ENCODE assay signal across 9 cellular contexts in the genomic region with DNA sequence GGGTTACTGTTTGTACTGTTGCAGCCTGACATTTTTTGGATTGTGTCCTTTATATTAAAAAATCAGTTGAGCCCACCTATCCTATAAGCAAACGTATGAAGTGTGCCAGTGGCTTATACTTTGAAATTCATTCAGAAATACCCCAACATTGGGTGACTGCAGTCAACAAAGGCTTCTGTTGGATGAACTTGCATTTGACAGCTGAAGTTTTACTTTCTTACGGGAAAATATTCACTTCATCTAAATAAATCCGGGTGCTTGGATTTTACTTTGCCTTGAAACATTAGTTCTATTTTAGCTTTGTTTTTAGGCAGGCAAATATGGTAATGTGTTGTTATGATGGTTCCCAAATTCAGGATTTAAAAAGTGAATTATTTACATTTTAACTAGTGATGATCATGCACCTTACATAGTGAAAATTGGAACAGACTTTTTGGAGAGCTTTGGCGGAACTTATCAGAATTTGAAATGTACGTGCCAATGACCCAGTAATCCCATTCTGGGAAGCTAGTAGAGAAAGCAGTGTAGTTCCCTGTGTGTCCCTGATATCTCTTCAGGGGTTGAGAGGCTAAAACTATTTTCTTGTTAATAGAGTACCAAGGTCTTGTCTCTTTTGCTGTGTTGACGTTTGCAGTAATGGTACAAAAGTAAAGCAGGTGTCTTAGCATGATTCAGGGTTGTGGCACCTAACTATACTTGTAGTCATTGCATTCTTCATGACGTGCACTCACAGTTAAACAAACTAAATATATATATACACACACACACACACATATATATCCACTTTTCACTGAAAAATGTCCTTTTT. TPM values are rescaled to one million over a fixed set of nuclear protein-coding genes. Genes with fewer than 3 reads are reported as not detected.
DNase-seq lines count a peak whose midpoint lies in the region; ATAC-seq, FAIRE-seq and TF ChIP-seq lines count a peak whose summit lies in the region.
"Had no signal": no experiment of that assay in that cellular context is flagged by ENCODE, and none has a peak within 500 bp of the region (broad histone marks: within the 10 kb centered on the region; RNA-seq: fewer than 3 reads in every experiment).

No MANE protein-coding gene starts in this region.

- H4K20me1 ChIP-seq in keratinocyte (ENCODE audit: control insufficient read depth, extremely low read depth, insufficient read depth, low read length): no peaks in the 10 kb centered on the region

- H3K36me3 Mint-ChIP-seq in activated CD8-positive, alpha-beta memory T cell treated with anti-CD3 and anti-CD28 coated beads, Interleukin-2, amount 10 ng/mL, durations not matched to agents 7 days and 5 days: no peaks in the 10 kb centered on the region
- H3K36me3 Mint-ChIP-seq in activated naive CD8-positive, alpha-beta T cell treated with anti-CD3 and anti-CD28 coated beads for 36 hours: no peaks in the 10 kb centered on the region

- dilution Hi-C loops in keratinocyte (cut with MboI; ENCODE audit: extremely low pct_ligation_motif_present, low sequenced_read_pairs): no loop called here

- H3K4me1 ChIP-seq in keratinocyte (ENCODE audit: control insufficient read depth, extremely low read depth, insufficient read depth, low read length) (peaks cover 15% of the 10 kb centered on the region), thoracic aorta (ENCODE audit: control insufficient read depth in 1 of 2, low read depth in 2 of 2) (peaks cover 16 to 36% of the 10 kb centered on the region in 2 donors)

- CTCF ChIA-PET in activated CD8-positive, alpha-beta memory T cell treated with anti-CD3 and anti-CD28 coated beads, Interleukin-2, amount 10 ng/mL, durations not matched to agents 7 days and 5 days (lab: Charles Lee): interaction anchor here (0.5 to 2.6 kb wide), 4 partner anchors 12 to 153 kb away, joined by 3 to 10 read pairs (median 6); no protein-coding TSS in a partner anchor

- H3K9ac ChIP-seq in keratinocyte (ENCODE audit: control insufficient read depth, extremely low read depth, insufficient read depth, low read length): peak overlapping the region; percentile 43

- H3K4me1 Mint-ChIP-seq in activated CD8-positive, alpha-beta memory T cell treated with anti-CD3 and anti-CD28 coated beads, Interleukin-2, amount 10 ng/mL, durations not matched to agents 7 days and 5 days: peaks cover 34% of the 10 kb centered on the region
- peaks cover 30% of the 10 kb centered on the region for H3K4me1 Mint-ChIP-seq in activated naive CD8-positive, alpha-beta T cell treated with anti-CD3 and anti-CD28 coated beads for 36 hours

- H3K27me3 ChIP-seq in keratinocyte (ENCODE audit: control insufficient read depth, extremely low read depth, insufficient read depth, low read length): no peaks in the 10 kb centered on the region
- no peaks in the 10 kb centered on the region for H3K27me3 ChIP-seq in thoracic aorta (replicated peaks; ENCODE audit: insufficient read depth)

- H3K27me3 Mint-ChIP-seq in activated CD8-positive, alpha-beta memory T cell treated with anti-CD3 and anti-CD28 coated beads, Interleukin-2, amount 10 ng/mL, durations not matched to agents 7 days and 5 days: no peaks in the 10 kb centered on the region
- H3K27me3 Mint-ChIP-seq in activated naive CD8-positive, alpha-beta T cell treated with anti-CD3 and anti-CD28 coated beads for 36 hours: no peaks in the 10 kb centered on the region

- no peak overlapping the region for H2AFZ ChIP-seq in keratinocyte (ENCODE audit: control insufficient read depth, low read length)

- H3K27ac Mint-ChIP-seq in activated CD8-positive, alpha-beta memory T cell treated with anti-CD3 and anti-CD28 coated beads, Interleukin-2, amount 10 ng/mL, durations not matched to agents 7 days and 5 days: no peak overlapping the region
- H3K27ac Mint-ChIP-seq in activated naive CD8-positive, alpha-beta T cell treated with anti-CD3 and anti-CD28 coated beads for 36 hours: no peak overlapping the region

- FAIRE-seq in keratinocyte (lab: Jason Lieb, UNC): no peak

- peak overlapping the region; percentile 19 for H3K4me3 Mint-ChIP-seq in activated CD8-positive, alpha-beta memory T cell treated with anti-CD3 and anti-CD28 coated beads, Interleukin-2, amount 10 ng/mL, durations not matched to agents 7 days and 5 days
- peak overlapping the region; percentile 93 for H3K4me3 Mint-ChIP-seq in activated naive CD8-positive, alpha-beta T cell treated with anti-CD3 and anti-CD28 coated beads for 36 hours

- no peak for DNase-seq in activated CD8-positive, alpha-beta memory T cell treated with anti-CD3 and anti-CD28 coated beads, Interleukin-2, amount 10 ng/mL, durations not matched to agents 7 days and 5 days
- DNase-seq in activated CD8-positive, alpha-beta memory T cell treated with anti-CD3 and anti-CD28 coated beads, Interleukin-2, amount 50 U/mL, for 48 hours: no peak
- DNase-seq in activated naive CD8-positive, alpha-beta T cell treated with anti-CD3 and anti-CD28 coated beads for 36 hours: no peak
- no peak for DNase-seq in keratinocyte (ENCODE audit: low read depth, low spot score)
- no peak for DNase-seq in thoracic aorta (ENCODE audit: low spot score)
- no peak for DNase-seq in NCI-H2171 (lab: John Stamatoyannopoulos, UW)
- no peak for DNase-seq in effector CD4-positive, alpha-beta T cell
- no peak for DNase-seq in DMS153 treated with DMSO at 0.1 percent for 48 hours (lab: John Stamatoyannopoulos, UW; ENCODE audit: unreplicated experiment)

- H3K9me3 ChIP-seq in keratinocyte (ENCODE audit: control insufficient read depth, low read depth, low read length) (no peaks in the 10 kb centered on the region), thoracic aorta (no peaks in the 10 kb centered on the region)

- no peaks in the 10 kb centered on the region for H3K9me3 Mint-ChIP-seq in activated CD8-positive, alpha-beta memory T cell treated with anti-CD3 and anti-CD28 coated beads, Interleukin-2, amount 10 ng/mL, durations not matched to agents 7 days and 5 days (ENCODE audit: low read depth)
- no peaks in the 10 kb centered on the region for H3K9me3 Mint-ChIP-seq in activated naive CD8-positive, alpha-beta T cell treated with anti-CD3 and anti-CD28 coated beads for 36 hours

- H3K79me2 ChIP-seq in keratinocyte (ENCODE audit: control insufficient read depth, insufficient read depth, low read length): peaks cover 57% of the 10 kb centered on the region

- H3K9me1 ChIP-seq in keratinocyte (ENCODE audit: control insufficient read depth, extremely low read depth, insufficient read depth, low read length): no peaks in the 10 kb centered on the region

- H3K27ac ChIP-seq in keratinocyte (ENCODE audit: control insufficient read depth, insufficient read depth, low read length): no peak overlapping the region
- H3K27ac ChIP-seq in thoracic aorta: peak overlapping the region in 1 of 2 donors; percentile 95
- H3K27ac ChIP-seq: C4-2B had no signal

- ATAC-seq in activated CD8-positive, alpha-beta memory T cell treated with anti-CD3 and anti-CD28 coated beads, Interleukin-2, amount 10 ng/mL, durations not matched to agents 7 days and 5 days: no peak
- ATAC-seq in thoracic aorta (ENCODE audit: insufficient number of reproducible peaks, low FRiP score, low read depth): no peak

- H3K36me3 ChIP-seq in keratinocyte (ENCODE audit: control insufficient read depth in 2 of 2, extremely low read depth in 1 of 2, insufficient read depth in 2 of 2, low read length in 2 of 2) (no peaks in the 10 kb centered on the region), thoracic aorta (no peaks in the 10 kb centered on the region)

- no peak for TF ChIP-seq CTCF in keratinocyte (optimal IDR thresholded peaks at IDR 0.05 in 1 of 3, IDR thresholded peaks at IDR 0.05 in 1 of 3, conservative IDR thresholded peaks at IDR 0.05 in 1 of 3; ENCODE audit: extremely low read depth in 1 of 3, insufficient read depth in 2 of 3, low read length in 3 of 3)
- no peak for TF ChIP-seq CTCF in thoracic aorta (IDR thresholded peaks at IDR 0.05)

- H3K4me3 ChIP-seq in keratinocyte (ENCODE audit: control insufficient read depth in 2 of 3, extremely low read depth in 1 of 3, insufficient read depth in 2 of 3, low read depth in 1 of 3, low read length in 3 of 3) (peak overlapping the region; percentile 82 to 98 (median 87)), thoracic aorta (peak overlapping the region; percentile 98)

- H3K4me2 ChIP-seq in keratinocyte (ENCODE audit: control insufficient read depth, extremely low read depth, insufficient read depth, low read depth, low read length): peak overlapping the region; percentile 90

RNA-seq across cellular contexts. Expression of a gene that starts 21.9 kb away (rescaled TPM):
- total RNA-seq in activated CD8-positive, alpha-beta memory T cell treated with anti-CD3 and anti-CD28 coated beads, Interleukin-2, amount 10 ng/mL, durations not matched to agents 7 days and 5 days: 10 to 100 TPM; 69.9 to 81.3 TPM
- 100 to 1,000 TPM in 1 of 2 experiments, 10 to 100 TPM in 1; 96.4 to 101 TPM for total RNA-seq in activated naive CD8-positive, alpha-beta T cell treated with anti-CD3 and anti-CD28 coated beads for 36 hours
- polyA plus RNA-seq in keratinocyte: 22.1 to 37.5 TPM (median 35.9 TPM) in 3 replicates
- 13.0 TPM for polyA plus RNA-seq in keratinocyte (2011; ENCODE audit: low read depth)
- 17.8 and 19.9 TPM in 2 replicates for polyA plus RNA-seq in keratinocyte (2011; cell fraction: cytosol; rRNA removed)
- polyA plus RNA-seq in keratinocyte (2011; cell fraction: nucleus; rRNA removed): 30.3 and 40.1 TPM in 2 replicates
- polyA plus RNA-seq in keratinocyte (2012; ENCODE audit: low replicate concordance): 12.1 and 26.2 TPM in 2 replicates
- polyA minus RNA-seq in keratinocyte: 12.2 to 47.6 TPM (median 19.7 TPM) in 3 replicates
- polyA minus RNA-seq in keratinocyte (2011; cell fraction: cytosol; rRNA and poly(A)+ RNA removed): 48.7 TPM
- 8.0 and 18.8 TPM in 2 replicates for polyA minus RNA-seq in keratinocyte (2011; cell fraction: nucleus; rRNA and poly(A)+ RNA removed)
- total RNA-seq in thoracic aorta: 10 to 100 TPM; 12.3 to 33.3 TPM

RNA-seq across cellular contexts. Expression of a gene that starts 51.1 kb away (rescaled TPM):
- total RNA-seq in activated CD8-positive, alpha-beta memory T cell treated with anti-CD3 and anti-CD28 coated beads, Interleukin-2, amount 10 ng/mL, durations not matched to agents 7 days and 5 days: under 1 TPM; 0.14 to 0.15 TPM
- total RNA-seq in activated naive CD8-positive, alpha-beta T cell treated with anti-CD3 and anti-CD28 coated beads for 36 hours: not detected
- not detected in 3 replicates for polyA plus RNA-seq in keratinocyte
- not detected for polyA plus RNA-seq in keratinocyte (2011; ENCODE audit: low read depth)
- 0.04 TPM in 2 replicates for polyA plus RNA-seq in keratinocyte (2011; cell fraction: cytosol; rRNA removed)
- polyA plus RNA-seq in keratinocyte (2011; cell fraction: nucleus; rRNA removed): not detected in 2 replicates
- polyA plus RNA-seq in keratinocyte (2012; ENCODE audit: low replicate concordance): 0.11 TPM in 1 of 2 replicates, not detected in the other
- not detected in 3 replicates for polyA minus RNA-seq in keratinocyte
- polyA minus RNA-seq in keratinocyte (2011; cell fraction: cytosol; rRNA and poly(A)+ RNA removed): not detected
- polyA minus RNA-seq in keratinocyte (2011; cell fraction: nucleus; rRNA and poly(A)+ RNA removed): not detected in 2 replicates
- not detected for total RNA-seq in thoracic aorta
